In genomic region chr5:89065919-89066318, GRCh38 we compare ENCODE assay signal across 10 cellular contexts.
DNase-seq lines count a peak whose midpoint lies in the region; ATAC-seq, FAIRE-seq and TF ChIP-seq lines count a peak whose summit lies in the region.
"Had no signal": no experiment of that assay in that cellular context is flagged by ENCODE, and none has a peak within 500 bp of the region (broad histone marks: within the 10 kb centered on the region; RNA-seq: fewer than 3 reads in every experiment).

No MANE protein-coding gene starts in this region.

- peak; percentile 80 for ATAC-seq in HG02763 (IDR thresholded peaks at IDR 0.05; ENCODE audit: unreplicated experiment)
- no peak for ATAC-seq in gastrocnemius medialis
- ATAC-seq: upper lobe of right lung had no signal

- no peaks in the 10 kb centered on the region for H3K79me2 ChIP-seq in KMS-11 (ENCODE audit: insufficient read depth, low read depth)

- intact Hi-C loops in gastrocnemius medialis (cut with DNase I; ENCODE audit: low total_unique reads) (no loop called here), esophagus squamous epithelium (cut with DNase I) (no loop called here)

- H3K4me1 ChIP-seq in KMS-11 (ENCODE audit: low read depth, poor library complexity, severe bottlenecking) (peaks cover 63% of the 10 kb centered on the region), gastrocnemius medialis (peaks cover 2 to 8% of the 10 kb centered on the region in 2 donors), esophagus squamous epithelium (no peaks in the 10 kb centered on the region)
- H3K4me1 ChIP-seq: upper lobe of right lung had no signal

- no peaks in the 10 kb centered on the region for H4K20me1 ChIP-seq in KMS-11 (ENCODE audit: insufficient read depth)

- H3K9ac ChIP-seq in KMS-11, result peak overlapping the region; percentile 12; the same call in 1 of the 2 replicates

- TF ChIP-seq CTCF in GM10248 (IDR thresholded peaks at IDR 0.05; ENCODE audit: control extremely low read depth, extremely low read depth, low read depth, missing control alignments) (no peak), KMS-11 (conservative IDR thresholded peaks at IDR 0.05; ENCODE audit: low read depth, low read length) (no peak), gastrocnemius medialis (IDR thresholded peaks at IDR 0.05 in 4 of 5, conservative IDR thresholded peaks at IDR 0.05 in 1 of 5) (no peak), esophagus squamous epithelium (IDR thresholded peaks at IDR 0.05) (no peak)

- H3K27me3 ChIP-seq in KMS-11 (ENCODE audit: insufficient read depth, low read depth) (no peaks in the 10 kb centered on the region), gastrocnemius medialis (no peaks in the 10 kb centered on the region), esophagus squamous epithelium (no peaks in the 10 kb centered on the region)
- H3K27me3 ChIP-seq: upper lobe of right lung had no signal

- WGBS in esophagus squamous epithelium, 2 donors, result 67 to 91% methylated on average over 1 of the region's 3 CpGs

- H3K27ac ChIP-seq in KMS-11, result peak overlapping the region; percentile 55
- no peak overlapping the region for H3K27ac ChIP-seq in gastrocnemius medialis
- no peak overlapping the region for H3K27ac ChIP-seq in esophagus squamous epithelium
- H3K27ac ChIP-seq: upper lobe of right lung had no signal

- H3K9me3 ChIP-seq in gastrocnemius medialis (no peaks in the 10 kb centered on the region), esophagus squamous epithelium (no peaks in the 10 kb centered on the region)
- H3K9me3 ChIP-seq: upper lobe of right lung had no signal

- H3K4me2 ChIP-seq in KMS-11, result peak overlapping the region; percentile 66

- POLR2A ChIA-PET in GM10248 (lab: Yijun Ruan, JAX), result no interaction called here

- H3K4me3 ChIP-seq in KMS-11 (IDR thresholded peaks at IDR 0.05; ENCODE audit: insufficient read depth, low read depth, low read length) (no peak overlapping the region), gastrocnemius medialis (no peak overlapping the region), esophagus squamous epithelium (no peak overlapping the region)
- H3K4me3 ChIP-seq: upper lobe of right lung had no signal

- peak; percentile 80 for FAIRE-seq in GM19239 (lab: Jason Lieb, UNC)

- DNase-seq in GM10248 (ENCODE audit: extremely low spot score) (peak; percentile 38), GM19239 (ENCODE audit: insufficient read length, low spot score) (peak; percentile 9), gastrocnemius medialis (no peak), GOT3 (lab: John Stamatoyannopoulos, UW) (no peak), esophagus squamous epithelium (lab: John Stamatoyannopoulos, UW) (no peak)
- no peak for DNase-seq in stimulated activated CD4-positive, alpha-beta T cell treated with anti-CD3 and anti-CD28 coated beads, Interleukin-15, amount 100 ng/mL, for 24 hours
- DNase-seq: activated gamma-delta T cell, upper lobe of right lung had no signal

- in situ Hi-C loops in gastrocnemius medialis (cut with MboI; ENCODE audit: low sequenced_read_pairs in 4 of 4), result loop anchor here in 1 of 4 donors (25.0 kb wide), 1 partner anchor 354 kb away; no protein-coding TSS in a partner anchor

- peak overlapping the region; percentile 70 for H2AFZ ChIP-seq in KMS-11 (ENCODE audit: low read depth)

- TF ChIP-seq POLR2A in gastrocnemius medialis (IDR thresholded peaks at IDR 0.05), result no peak
- no peak for TF ChIP-seq POLR2A in esophagus squamous epithelium (IDR thresholded peaks at IDR 0.05)

- CTCF ChIA-PET in GM10248 (lab: Yijun Ruan, JAX), result no interaction called here

- no peaks in the 10 kb centered on the region for H3K36me3 ChIP-seq in KMS-11 (ENCODE audit: insufficient read depth)
- H3K36me3 ChIP-seq in gastrocnemius medialis, result no peaks in the 10 kb centered on the region
- H3K36me3 ChIP-seq in esophagus squamous epithelium, result no peaks in the 10 kb centered on the region
- H3K36me3 ChIP-seq: upper lobe of right lung had no signal

Comparison
In these comparisons a context has a peak if more than half of its experiments do, and no peak if none do; other contexts are left out.
1. DNase-seq: peak in GM10248 (single experiment) and GM19239 (single experiment); none in gastrocnemius medialis (0 of 2), stimulated activated CD4-positive, alpha-beta T cell treated with anti-CD3 and anti-CD28 coated beads, Interleukin-15, amount 100 ng/mL, for 24 hours (single experiment), GOT3 (single experiment) and esophagus squamous epithelium (single experiment).